Comparison of ENCODE assay signal across 13 cellular contexts in genomic region chr14:101928415-101928841, GRCh38. TPM values are rescaled to one million over a fixed set of nuclear protein-coding genes. Genes with fewer than 3 reads are reported as not detected.
DNase-seq lines count a peak whose midpoint lies in the region; ATAC-seq, FAIRE-seq and TF ChIP-seq lines count a peak whose summit lies in the region.
"Had no signal": no experiment of that assay in that cellular context is flagged by ENCODE, and none has a peak within 500 bp of the region (broad histone marks: within the 10 kb centered on the region; RNA-seq: fewer than 3 reads in every experiment).

No MANE protein-coding gene starts in this region.

- POLR2A ChIA-PET in PC-3 (lab: Charles Lee; ENCODE audit: unreplicated experiment): no interaction called here

- no peaks in the 10 kb centered on the region for H3K27me3 ChIP-seq in BLaER1 treated with 17β-estradiol and CSF1 and Interleukin-3, amounts not matched to agents 10 nM and 100 nM
- H3K27me3 ChIP-seq in PC-3 (ENCODE audit: low read length): no peaks in the 10 kb centered on the region

- TF ChIP-seq CTCF in PC-3 (conservative IDR thresholded peaks at IDR 0.05; ENCODE audit: low read depth, low read length): no peak

- H3K9ac ChIP-seq in BLaER1 treated with 17β-estradiol and CSF1 and Interleukin-3, amounts not matched to agents 10 nM and 100 nM: peak overlapping the region in 3 of 11 experiments; percentile 36 to 44 (median 43); a peak in 1 of 22 replicates
- H3K9ac ChIP-seq in PC-3 (ENCODE audit: low read length): no peak overlapping the region

- H3K9me3 Mint-ChIP-seq in activated T-helper 17 cell treated with anti-CD3 and anti-CD28 coated beads, Interleukin-2, amount 50 U/mL, for 72 hours: no peaks in the 10 kb centered on the region
- H3K9me3 Mint-ChIP-seq: activated CD4-positive, alpha-beta T cell treated with anti-CD3 and anti-CD28 coated beads, Interleukin-2, amount 10 ng/mL, durations not matched to agents 7 days and 5 days; activated naive CD4-positive, alpha-beta T cell treated with anti-CD3 and anti-CD28 coated beads, Interleukin-2, amount 50 U/mL, for 24 hours; T-cell had no signal

- no peak for DNase-seq in left ventricle myocardium superior
- peak; percentile 65 for DNase-seq in sciatic nerve (ENCODE audit: low spot score)
- DNase-seq in PC-3: no peak
- no peak for DNase-seq in NCI-H187 (lab: John Stamatoyannopoulos, UW)
- no peak for DNase-seq in H54 (ENCODE audit: insufficient read length, low spot score)
- no peak for DNase-seq in ecto neural progenitor cell (ENCODE audit: low spot score)
- DNase-seq: activated CD4-positive, alpha-beta T cell treated with anti-CD3 and anti-CD28 coated beads, Interleukin-2, amount 10 ng/mL, durations not matched to agents 7 days and 5 days; DND-41; NCI-H1930; T-cell had no signal

- H3F3A ChIP-seq in PC-3 (ENCODE audit: low read length, unreplicated experiment): no peaks in the 10 kb centered on the region

- no peak overlapping the region for H3K4me3 ChIP-seq in BLaER1 treated with 17β-estradiol and CSF1 and Interleukin-3, amounts not matched to agents 10 nM and 100 nM
- H3K4me3 ChIP-seq in PC-3 (ENCODE audit: low read length): no peak overlapping the region

- CTCF ChIA-PET in PC-3 (lab: Charles Lee): interaction anchor here (0.6 kb wide), 1 partner anchor 25 kb away, joined by 3 read pairs; no protein-coding TSS in a partner anchor

- peak overlapping the region; percentile 20 for H3K27ac Mint-ChIP-seq in activated T-helper 17 cell treated with anti-CD3 and anti-CD28 coated beads, Interleukin-2, amount 50 U/mL, for 72 hours
- H3K27ac Mint-ChIP-seq: activated CD4-positive, alpha-beta T cell treated with anti-CD3 and anti-CD28 coated beads, Interleukin-2, amount 10 ng/mL, durations not matched to agents 7 days and 5 days; activated naive CD4-positive, alpha-beta T cell treated with anti-CD3 and anti-CD28 coated beads, Interleukin-2, amount 50 U/mL, for 24 hours had no signal

- peak overlapping the region in 6 of 11 experiments; percentile 48 to 67 (median 54); a peak in 11 of 22 replicates for H3K27ac ChIP-seq in BLaER1 treated with 17β-estradiol and CSF1 and Interleukin-3, amounts not matched to agents 10 nM and 100 nM
- H3K27ac ChIP-seq in PC-3 (ENCODE audit: low read length): no peak overlapping the region

- FAIRE-seq in H54 (lab: Jason Lieb, UNC): no peak

- H3K36me3 Mint-ChIP-seq in activated T-helper 17 cell treated with anti-CD3 and anti-CD28 coated beads, Interleukin-2, amount 50 U/mL, for 72 hours (ENCODE audit: low read depth): peaks cover 60% of the 10 kb centered on the region
- H3K36me3 Mint-ChIP-seq: activated naive CD4-positive, alpha-beta T cell treated with anti-CD3 and anti-CD28 coated beads, Interleukin-2, amount 50 U/mL, for 24 hours had no signal

- intact Hi-C loops in left ventricle myocardium superior (cut with micrococcal nuclease) (no loop called here), sciatic nerve (cut with DNase I) (no loop called here), PC-3 (cut with micrococcal nuclease) (no loop called here)

- no peaks in the 10 kb centered on the region for H3K9me2 ChIP-seq in PC-3 (replicated peaks; ENCODE audit: low read length)

- H3K79me2 ChIP-seq in PC-3 (ENCODE audit: low read length): no peaks in the 10 kb centered on the region

- peaks cover 0 to 35% (median 8%) of the 10 kb centered on the region in 10 experiments; a peak in 11 of 20 replicates for H3K4me1 ChIP-seq in BLaER1 treated with 17β-estradiol and CSF1 and Interleukin-3, amounts not matched to agents 10 nM and 100 nM
- no peaks in the 10 kb centered on the region for H3K4me1 ChIP-seq in PC-3 (ENCODE audit: insufficient read depth, low read length)

- no peak overlapping the region for H2AFZ ChIP-seq in PC-3 (ENCODE audit: low read length)

- no TSS peak for BruUV-seq in PC-3 (replicated peaks; lab: Mats Ljungman, UMichigan)

- TF ChIP-seq POLR2A in H54 (IDR thresholded peaks at IDR 0.05; ENCODE audit: low read depth, low read length): no peak

- no peak overlapping the region for H3K4me3 Mint-ChIP-seq in activated T-helper 17 cell treated with anti-CD3 and anti-CD28 coated beads, Interleukin-2, amount 50 U/mL, for 72 hours
- H3K4me3 Mint-ChIP-seq: activated CD4-positive, alpha-beta T cell treated with anti-CD3 and anti-CD28 coated beads, Interleukin-2, amount 10 ng/mL, durations not matched to agents 7 days and 5 days; activated naive CD4-positive, alpha-beta T cell treated with anti-CD3 and anti-CD28 coated beads, Interleukin-2, amount 50 U/mL, for 24 hours; T-cell had no signal

- peak; percentile 53 for ATAC-seq in activated T-helper 17 cell treated with anti-CD3 and anti-CD28 coated beads, Interleukin-2, amount 50 U/mL, for 72 hours (replicated peaks)
- ATAC-seq in left ventricle myocardium superior (peak; percentile 26), sciatic nerve (peak; percentile 27), PC-3 (no peak)

- peak overlapping the region in 4 of 11 experiments; percentile 46 to 59 (median 50); a peak in 7 of 22 replicates for H3K4me2 ChIP-seq in BLaER1 treated with 17β-estradiol and CSF1 and Interleukin-3, amounts not matched to agents 10 nM and 100 nM
- no peak overlapping the region for H3K4me2 ChIP-seq in PC-3 (ENCODE audit: low read length)

- H4K20me1 ChIP-seq in BLaER1 treated with 17β-estradiol and CSF1 and Interleukin-3, amounts not matched to agents 10 nM and 100 nM: peaks cover 0 to 6% (median 0%) of the 10 kb centered on the region in 11 experiments; a peak in 1 of 22 replicates
- no peaks in the 10 kb centered on the region for H4K20me1 ChIP-seq in PC-3 (ENCODE audit: low read length)

- H3K9me3 ChIP-seq in BLaER1 treated with 17β-estradiol and CSF1 and Interleukin-3, amounts not matched to agents 10 nM and 100 nM (replicated peaks in 1 of 11): no peaks in the 10 kb centered on the region
- no peaks in the 10 kb centered on the region for H3K9me3 ChIP-seq in PC-3 (ENCODE audit: low read length)

- H3K4me1 Mint-ChIP-seq in activated T-helper 17 cell treated with anti-CD3 and anti-CD28 coated beads, Interleukin-2, amount 50 U/mL, for 72 hours: no peaks in the 10 kb centered on the region
- H3K4me1 Mint-ChIP-seq: activated CD4-positive, alpha-beta T cell treated with anti-CD3 and anti-CD28 coated beads, Interleukin-2, amount 10 ng/mL, durations not matched to agents 7 days and 5 days; activated naive CD4-positive, alpha-beta T cell treated with anti-CD3 and anti-CD28 coated beads, Interleukin-2, amount 50 U/mL, for 24 hours; T-cell had no signal

- peaks cover 24 to 58% (median 36%) of the 10 kb centered on the region in 11 experiments for H3K36me3 ChIP-seq in BLaER1 treated with 17β-estradiol and CSF1 and Interleukin-3, amounts not matched to agents 10 nM and 100 nM
- no peaks in the 10 kb centered on the region for H3K36me3 ChIP-seq in PC-3 (ENCODE audit: low read depth, low read length)

- no peaks in the 10 kb centered on the region for H3K27me3 Mint-ChIP-seq in activated T-helper 17 cell treated with anti-CD3 and anti-CD28 coated beads, Interleukin-2, amount 50 U/mL, for 72 hours
- H3K27me3 Mint-ChIP-seq: activated CD4-positive, alpha-beta T cell treated with anti-CD3 and anti-CD28 coated beads, Interleukin-2, amount 10 ng/mL, durations not matched to agents 7 days and 5 days; activated naive CD4-positive, alpha-beta T cell treated with anti-CD3 and anti-CD28 coated beads, Interleukin-2, amount 50 U/mL, for 24 hours; T-cell had no signal

RNA-seq across cellular contexts. Expression of gene DYNC1H1, which starts 35.9 kb away (rescaled TPM):
- total RNA-seq in activated T-helper 17 cell treated with anti-CD3 and anti-CD28 coated beads, Interleukin-2, amount 50 U/mL, for 72 hours: 100 to 1,000 TPM; 319 to 383 TPM
- 387 TPM for total RNA-seq in left ventricle myocardium superior
- 496 TPM for total RNA-seq in sciatic nerve
- 606 and 701 TPM in 2 replicates for total RNA-seq in PC-3 (2014; rRNA removed)
